Comparison of ENCODE assay signal across 1 cellular context in genomic region chr5:109335114-109335513, GRCh38.
TF ChIP-seq lines count a peak whose summit lies in the region.

No MANE protein-coding gene starts in this region.

TF ChIP-seq in GM12878, 131 proteins besides CTCF, POLR2A, EP300 and RAD21 (continued from another document):
- no peak for TF ChIP-seq ZNF592 (IDR thresholded peaks at IDR 0.05)
